ENCODE assay signal across 10 cellular contexts in the genomic region with DNA sequence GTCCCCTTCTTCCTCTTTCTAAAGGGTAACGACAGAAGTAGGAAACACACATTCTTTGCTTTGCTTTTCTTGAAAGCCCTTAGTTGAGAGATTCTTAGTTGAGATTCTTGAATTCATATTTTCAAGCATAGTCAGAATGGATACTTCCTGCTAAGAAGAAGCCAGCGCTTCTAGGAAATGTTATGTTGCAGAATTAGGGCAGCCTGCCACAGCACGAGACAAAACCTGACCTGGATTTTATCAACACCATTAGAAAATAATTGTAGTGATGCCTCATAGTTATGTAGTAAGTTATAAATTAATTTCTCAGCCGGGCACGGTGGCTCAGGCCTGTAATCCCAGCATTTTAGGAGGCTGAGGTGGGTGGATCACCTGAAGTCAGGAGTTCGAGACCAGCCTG. TPM values are rescaled to one million over a fixed set of nuclear protein-coding genes. Genes with fewer than 3 reads are reported as not detected.
DNase-seq lines count a peak whose midpoint lies in the region; ATAC-seq, FAIRE-seq and TF ChIP-seq lines count a peak whose summit lies in the region.
"Had no signal": no experiment of that assay in that cellular context is flagged by ENCODE, and none has a peak within 500 bp of the region (broad histone marks: within the 10 kb centered on the region; RNA-seq: fewer than 3 reads in every experiment).

No MANE protein-coding gene starts in this region.

- no peak for FAIRE-seq in GM12892 (lab: Jason Lieb, UNC)

- ATAC-seq in activated B cell treated with CpG ODN at 0.5 μM for 24 hours (ENCODE audit: low read depth) (no peak), HG02870 (IDR thresholded peaks at IDR 0.05; ENCODE audit: unreplicated experiment) (no peak)

- H3K4me3 ChIP-seq in fibroblast of pulmonary artery (replicated peaks; ENCODE audit: low read depth, low read length) (no peak overlapping the region), skeletal muscle tissue (ENCODE audit: low read length in 3 of 3) (no peak overlapping the region)

- DNase-seq in activated CD4-positive, alpha-beta T cell treated with anti-CD3 and anti-CD28 coated beads, Interleukin-2, amount 10 ng/mL, durations not matched to agents 7 days and 5 days = peak; percentile 51
- DNase-seq in activated CD4-positive, alpha-beta T cell treated with anti-CD3 and anti-CD28 coated beads for 1 hour = no peak
- DNase-seq in activated B cell treated with CpG ODN at 0.5 μM for 24 hours (no peak), fibroblast of pulmonary artery (ENCODE audit: low read depth) (peak; percentile 84), GM12892 (ENCODE audit: insufficient read length) (no peak), posterior vena cava (ENCODE audit: low spot score) (no peak)
- DNase-seq: stimulated activated naive CD4-positive, alpha-beta T cell treated with Interleukin-2 at 50 U/mL for 16 hours had no signal

- intact Hi-C loops in activated B cell treated with CpG ODN at 0.5 μM for 24 hours (cut with micrococcal nuclease) (no loop called here), posterior vena cava (cut with DNase I) (no loop called here)

- no peak for TF ChIP-seq POLR2A in GM12892 (IDR thresholded peaks at IDR 0.05; ENCODE audit: low read depth, low read length)

- POLR2A ChIA-PET in activated CD4-positive, alpha-beta T cell treated with anti-CD3 and anti-CD28 coated beads, Interleukin-2, amount 10 ng/mL, durations not matched to agents 7 days and 5 days (lab: Charles Lee) = no interaction called here
- POLR2A ChIA-PET in activated B cell treated with CpG ODN at 0.5 μM for 24 hours (lab: Charles Lee) = interaction anchor here (0.7 to 1.4 kb wide), 2 partner anchors 31 to 32 kb away, joined by 5 read pairs; no protein-coding TSS in a partner anchor

- H3K36me3 Mint-ChIP-seq in activated CD4-positive, alpha-beta T cell treated with anti-CD3 and anti-CD28 coated beads, Interleukin-2, amount 10 ng/mL, durations not matched to agents 7 days and 5 days (ENCODE audit: low read depth) = peaks cover 1% of the 10 kb centered on the region
- no peaks in the 10 kb centered on the region for H3K36me3 Mint-ChIP-seq in activated B cell treated with CpG ODN at 0.5 μM for 24 hours (ENCODE audit: low read depth)

- no peaks in the 10 kb centered on the region for H3K27me3 ChIP-seq in skeletal muscle tissue (ENCODE audit: control insufficient read depth in 3 of 3, insufficient read depth in 3 of 3, low read length in 3 of 3)

- peak overlapping the region; percentile 54 for H3K4me3 Mint-ChIP-seq in activated CD4-positive, alpha-beta T cell treated with anti-CD3 and anti-CD28 coated beads, Interleukin-2, amount 10 ng/mL, durations not matched to agents 7 days and 5 days
- H3K4me3 Mint-ChIP-seq in activated B cell treated with CpG ODN at 0.5 μM for 24 hours = no peak overlapping the region
- H3K4me3 Mint-ChIP-seq: neural crest cell had no signal

- CTCF ChIA-PET in activated CD4-positive, alpha-beta T cell treated with anti-CD3 and anti-CD28 coated beads, Interleukin-2, amount 10 ng/mL, durations not matched to agents 7 days and 5 days (lab: Charles Lee) = interaction anchor here (1.3 kb wide), 1 partner anchor 18 kb away, joined by 3 read pairs; no protein-coding TSS in a partner anchor
- CTCF ChIA-PET in activated B cell treated with CpG ODN at 0.5 μM for 24 hours (lab: Charles Lee) = interaction anchor here (1.3 kb wide), 1 partner anchor 48 kb away, joined by 3 read pairs; no protein-coding TSS in a partner anchor

- TF ChIP-seq CTCF in activated B cell treated with CpG ODN at 0.5 μM for 24 hours (IDR thresholded peaks at IDR 0.05) (no peak), fibroblast of pulmonary artery (IDR thresholded peaks at IDR 0.05; ENCODE audit: low read length, missing control alignments) (no peak)

- H3K9ac ChIP-seq in skeletal muscle tissue (ENCODE audit: low read depth in 1 of 3, low read length in 3 of 3) = no peak overlapping the region

- peaks cover 58% of the 10 kb centered on the region for H3K4me1 Mint-ChIP-seq in activated CD4-positive, alpha-beta T cell treated with anti-CD3 and anti-CD28 coated beads, Interleukin-2, amount 10 ng/mL, durations not matched to agents 7 days and 5 days
- peaks cover 27% of the 10 kb centered on the region for H3K4me1 Mint-ChIP-seq in activated B cell treated with CpG ODN at 0.5 μM for 24 hours
- H3K4me1 Mint-ChIP-seq: neural crest cell had no signal

- peak overlapping the region; percentile 97 for H3K27ac Mint-ChIP-seq in activated CD4-positive, alpha-beta T cell treated with anti-CD3 and anti-CD28 coated beads, Interleukin-2, amount 10 ng/mL, durations not matched to agents 7 days and 5 days
- peak overlapping the region; percentile 37 for H3K27ac Mint-ChIP-seq in activated B cell treated with CpG ODN at 0.5 μM for 24 hours

- no peaks in the 10 kb centered on the region for H3K27me3 Mint-ChIP-seq in activated CD4-positive, alpha-beta T cell treated with anti-CD3 and anti-CD28 coated beads, Interleukin-2, amount 10 ng/mL, durations not matched to agents 7 days and 5 days
- H3K27me3 Mint-ChIP-seq in activated B cell treated with CpG ODN at 0.5 μM for 24 hours = no peaks in the 10 kb centered on the region

- H3K36me3 ChIP-seq in skeletal muscle tissue (ENCODE audit: control insufficient read depth in 3 of 3, insufficient read depth in 3 of 3, low read length in 3 of 3) = no peaks in the 10 kb centered on the region

- no peaks in the 10 kb centered on the region for H3K4me1 ChIP-seq in skeletal muscle tissue (ENCODE audit: control insufficient read depth in 3 of 3, insufficient read depth in 3 of 3, low read length in 3 of 3)

- H3K9me3 Mint-ChIP-seq in activated CD4-positive, alpha-beta T cell treated with anti-CD3 and anti-CD28 coated beads, Interleukin-2, amount 10 ng/mL, durations not matched to agents 7 days and 5 days = peaks cover 5% of the 10 kb centered on the region
- no peaks in the 10 kb centered on the region for H3K9me3 Mint-ChIP-seq in activated B cell treated with CpG ODN at 0.5 μM for 24 hours
- H3K9me3 Mint-ChIP-seq: neural crest cell had no signal

- H3K9me3 ChIP-seq in skeletal muscle tissue (ENCODE audit: control insufficient read depth in 3 of 3, low read length in 3 of 3) = no peaks in the 10 kb centered on the region

- H3K27ac ChIP-seq in skeletal muscle tissue (ENCODE audit: low read depth, low read length) = peak overlapping the region; percentile 56

RNA-seq across cellular contexts. Expression of a gene that starts 37.9 kb away (rescaled TPM):
- 10 to 100 TPM; 66.3 to 67.3 TPM for total RNA-seq in activated CD4-positive, alpha-beta T cell treated with anti-CD3 and anti-CD28 coated beads, Interleukin-2, amount 10 ng/mL, durations not matched to agents 7 days and 5 days
- total RNA-seq in activated B cell treated with CpG ODN at 0.5 μM for 24 hours = 53.2 and 70.8 TPM in 2 replicates
- 42.8 TPM for total RNA-seq in skeletal muscle tissue
- polyA plus RNA-seq in GM12892 (2012; ENCODE audit: missing spikeins) = 37.2 TPM
- 10 to 100 TPM; 24.6 to 28.2 TPM for total RNA-seq in posterior vena cava

Comparison
In these comparisons a context has a peak if more than half of its experiments do, and no peak if none do; other contexts are left out.
1. DNase-seq: peak in activated CD4-positive, alpha-beta T cell treated with anti-CD3 and anti-CD28 coated beads, Interleukin-2, amount 10 ng/mL, durations not matched to agents 7 days and 5 days (single experiment) and fibroblast of pulmonary artery (single experiment); none in activated CD4-positive, alpha-beta T cell treated with anti-CD3 and anti-CD28 coated beads for 1 hour (single experiment), activated B cell treated with CpG ODN at 0.5 μM for 24 hours (single experiment), GM12892 (single experiment) and posterior vena cava (single experiment).